13 cellular contexts compared by ENCODE assay signal in genomic region chr17:67488161-67488560, GRCh38.
DNase-seq lines count a peak whose midpoint lies in the region; ATAC-seq and TF ChIP-seq lines count a peak whose summit lies in the region.
"Had no signal": no experiment of that assay in that cellular context is flagged by ENCODE, and none has a peak within 500 bp of the region (broad histone marks: within the 10 kb centered on the region; RNA-seq: fewer than 3 reads in every experiment).

No MANE protein-coding gene starts in this region.

- no peaks in the 10 kb centered on the region for H3K36me3 ChIP-seq in mucosa of rectum (ENCODE audit: control insufficient read depth in 2 of 2, insufficient read depth in 2 of 2, low read length in 2 of 2)
- no peaks in the 10 kb centered on the region for H3K36me3 ChIP-seq in testis (ENCODE audit: low read depth, missing control alignments)
- H3K36me3 ChIP-seq: neutrophil had no signal

- POLR2A ChIA-PET in activated CD4-positive, alpha-beta T cell treated with anti-CD3 and anti-CD28 coated beads for 36 hours (lab: Charles Lee): no interaction called here

- H3K4me1 Mint-ChIP-seq in activated CD4-positive, alpha-beta T cell treated with anti-CD3 and anti-CD28 coated beads for 36 hours: peaks cover 72% of the 10 kb centered on the region

- no peaks in the 10 kb centered on the region for H3K27me3 Mint-ChIP-seq in activated CD4-positive, alpha-beta T cell treated with anti-CD3 and anti-CD28 coated beads for 36 hours

- peaks cover 12% of the 10 kb centered on the region for H3K36me3 Mint-ChIP-seq in activated CD4-positive, alpha-beta T cell treated with anti-CD3 and anti-CD28 coated beads for 36 hours (ENCODE audit: low read depth)

- DNase-seq in activated CD4-positive, alpha-beta T cell treated with anti-CD3 and anti-CD28 coated beads for 36 hours: no peak
- DNase-seq in activated CD4-positive, alpha-beta T cell treated with anti-CD3 and anti-CD28 coated beads, Interleukin-2, amount 50 U/mL, for 48 hours: no peak
- DNase-seq in fibroblast of pulmonary artery (ENCODE audit: low read depth) (peak; percentile 24), testis (peak; percentile 61), NCI-H2196 (lab: John Stamatoyannopoulos, UW; ENCODE audit: unreplicated experiment) (no peak), NOMO-1 (lab: John Stamatoyannopoulos, UW; ENCODE audit: unreplicated experiment in 2 of 2) (no peak)
- DNase-seq: cerebellar nuclear complex, NCI-H1105 had no signal

- TF ChIP-seq CTCF in fibroblast of pulmonary artery (IDR thresholded peaks at IDR 0.05; ENCODE audit: low read length, missing control alignments): no peak
- TF ChIP-seq CTCF in testis (IDR thresholded peaks at IDR 0.05): no peak

- H3K9me3 Mint-ChIP-seq in activated CD4-positive, alpha-beta T cell treated with anti-CD3 and anti-CD28 coated beads for 36 hours (ENCODE audit: low read depth): peaks cover 4% of the 10 kb centered on the region
- H3K9me3 Mint-ChIP-seq: T-helper 2 cell treated with Interferon-gamma antibody and Interleukin-4, amounts not matched to agents 5 μg/mL and 100 μg/mL, for 36 hours had no signal

- 51 to 69% methylated on average over 8 to 12 of the region's 12 CpGs for WGBS in testis, 2 donors

- H3K9me3 ChIP-seq in mucosa of rectum (ENCODE audit: control insufficient read depth in 2 of 2, low read length in 2 of 2) (no peaks in the 10 kb centered on the region), testis (no peaks in the 10 kb centered on the region)
- H3K9me3 ChIP-seq: neutrophil had no signal

- no peak for TF ChIP-seq POLR2A in testis (IDR thresholded peaks at IDR 0.05)

- H3K4me3 ChIP-seq in fibroblast of pulmonary artery (replicated peaks; ENCODE audit: low read depth, low read length) (no peak overlapping the region), mucosa of rectum (ENCODE audit: low read length in 2 of 2) (no peak overlapping the region), testis (no peak overlapping the region)

- intact Hi-C loops in activated CD4-positive, alpha-beta T cell treated with anti-CD3 and anti-CD28 coated beads for 36 hours (cut with DNase I, micrococcal nuclease): loop anchor here in 1 of 2 experiments (10.0 kb wide), 1 partner anchor 197 kb away; no protein-coding TSS in a partner anchor
- intact Hi-C loops in testis (cut with DNase I; ENCODE audit: low total_unique reads): no loop called here

- ATAC-seq in activated CD4-positive, alpha-beta T cell treated with anti-CD3 and anti-CD28 coated beads for 36 hours: no peak
- no peak for ATAC-seq in GM21390 (IDR thresholded peaks at IDR 0.05; ENCODE audit: unreplicated experiment)

- CTCF ChIA-PET in activated CD4-positive, alpha-beta T cell treated with anti-CD3 and anti-CD28 coated beads for 36 hours (lab: Charles Lee): interaction anchor here (1.3 kb wide), 1 partner anchor 13 kb away, joined by 4 read pairs; no protein-coding TSS in a partner anchor

- H3K27ac ChIP-seq in mucosa of rectum (ENCODE audit: low read depth in 2 of 2, low read length in 2 of 2) (peak overlapping the region; percentile 16 to 33), testis (no peak overlapping the region)
- H3K27ac ChIP-seq: HL-60 had no signal

- H3K9ac ChIP-seq in mucosa of rectum (ENCODE audit: low read depth in 1 of 2, low read length in 2 of 2): no peak overlapping the region

- H3K4me3 Mint-ChIP-seq in activated CD4-positive, alpha-beta T cell treated with anti-CD3 and anti-CD28 coated beads for 36 hours: no peak overlapping the region
- H3K4me3 Mint-ChIP-seq: T-helper 2 cell treated with Interferon-gamma antibody and Interleukin-4, amounts not matched to agents 5 μg/mL and 100 μg/mL, for 36 hours had no signal

- peak overlapping the region; percentile 51 for H3K27ac Mint-ChIP-seq in activated CD4-positive, alpha-beta T cell treated with anti-CD3 and anti-CD28 coated beads for 36 hours
- H3K27ac Mint-ChIP-seq: T-helper 2 cell treated with Interferon-gamma antibody and Interleukin-4, amounts not matched to agents 5 μg/mL and 100 μg/mL, for 36 hours had no signal

- H3K4me1 ChIP-seq in mucosa of rectum (ENCODE audit: control insufficient read depth in 2 of 2, insufficient read depth in 2 of 2, low read length in 2 of 2) (peaks cover 0 to 8% of the 10 kb centered on the region in 2 donors), testis (peaks cover 2% of the 10 kb centered on the region)

- H3K27me3 ChIP-seq in mucosa of rectum (ENCODE audit: control insufficient read depth in 2 of 2, insufficient read depth in 2 of 2, low read length in 2 of 2) (no peaks in the 10 kb centered on the region), testis (no peaks in the 10 kb centered on the region)

Comparison
In these comparisons a context has a peak if more than half of its experiments do, and no peak if none do; other contexts are left out.
1. DNase-seq: peak in fibroblast of pulmonary artery (single experiment) and testis (single experiment); none in activated CD4-positive, alpha-beta T cell treated with anti-CD3 and anti-CD28 coated beads for 36 hours (single experiment), activated CD4-positive, alpha-beta T cell treated with anti-CD3 and anti-CD28 coated beads, Interleukin-2, amount 50 U/mL, for 48 hours (0 of 2), NCI-H2196 (single experiment) and NOMO-1 (0 of 2).
2. H3K27ac ChIP-seq: peak in mucosa of rectum (2 of 2); none in testis (0 of 2).